Comparison of ENCODE assay signal across 8 cellular contexts in genomic region chr6:131250121-131250520, GRCh38.
DNase-seq lines count a peak whose midpoint lies in the region; ATAC-seq and TF ChIP-seq lines count a peak whose summit lies in the region.

No MANE protein-coding gene starts in this region.

- DNase-seq in AG08395 (ENCODE audit: low spot score) (peak; percentile 30), cardiac muscle cell (ENCODE audit: low read depth in 1 of 2, low spot score in 1 of 2) (peak; percentile 81), nucleus accumbens (lab: John Stamatoyannopoulos, UW) (peak in 51 of 56 donors; percentile 4 to 76 (median 42)), NCI-H2171 (lab: John Stamatoyannopoulos, UW) (no peak), DMS114 treated with DMSO at 0.1 percent for 48 hours (lab: John Stamatoyannopoulos, UW; ENCODE audit: unreplicated experiment) (no peak)

- H3K9me3 Mint-ChIP-seq in activated naive CD8-positive, alpha-beta T cell (ENCODE audit: low read depth) = no peaks in the 10 kb centered on the region

- H3K27me3 Mint-ChIP-seq in activated naive CD8-positive, alpha-beta T cell = no peaks in the 10 kb centered on the region

- peak overlapping the region; percentile 62 for H3K27ac Mint-ChIP-seq in activated naive CD8-positive, alpha-beta T cell

- H3K4me1 Mint-ChIP-seq in activated naive CD8-positive, alpha-beta T cell (ENCODE audit: low read depth) = peaks cover 43% of the 10 kb centered on the region

- no peaks in the 10 kb centered on the region for H3K27me3 ChIP-seq in cardiac muscle cell

- H3K4me3 Mint-ChIP-seq in activated naive CD8-positive, alpha-beta T cell = peak overlapping the region; percentile 81

- H3K9me3 ChIP-seq in cardiac muscle cell (ENCODE audit: low read depth) = no peaks in the 10 kb centered on the region

- peak overlapping the region; percentile 25 for H3K4me3 ChIP-seq in cardiac muscle cell

- H3K36me3 ChIP-seq in cardiac muscle cell = no peaks in the 10 kb centered on the region

- no peak for TF ChIP-seq CTCF in cardiac muscle cell (IDR thresholded peaks at IDR 0.05; ENCODE audit: low read depth, low read length)

- ATAC-seq in GM19035 (IDR thresholded peaks at IDR 0.05; ENCODE audit: unreplicated experiment) = peak; percentile 63
- ATAC-seq in HG03521 (IDR thresholded peaks at IDR 0.05; ENCODE audit: unreplicated experiment) = peak; percentile 72

- H3K4me1 ChIP-seq in cardiac muscle cell (ENCODE audit: low read depth) = peaks cover 22% of the 10 kb centered on the region

- peaks cover 2% of the 10 kb centered on the region for H3K36me3 Mint-ChIP-seq in activated naive CD8-positive, alpha-beta T cell

- peak overlapping the region; percentile 61 for H3K27ac ChIP-seq in cardiac muscle cell

Comparison
In these comparisons a context has a peak if more than half of its experiments do, and no peak if none do; other contexts are left out.
1. DNase-seq: peak in AG08395 (single experiment), cardiac muscle cell (2 of 2) and nucleus accumbens (51 of 56); none in NCI-H2171 (single experiment) and DMS114 treated with DMSO at 0.1 percent for 48 hours (single experiment).